ENCODE assay signal across 7 cellular contexts in genomic region chr22:31345331-31346254, GRCh38. TPM values are rescaled to one million over a fixed set of nuclear protein-coding genes. Genes with fewer than 3 reads are reported as not detected.
DNase-seq lines count a peak whose midpoint lies in the region; ATAC-seq and TF ChIP-seq lines count a peak whose summit lies in the region.

No MANE protein-coding gene starts in this region.

- H3K4me3 Mint-ChIP-seq in central memory CD8-positive, alpha-beta T cell = peak overlapping the region; percentile 89

- H3K27me3 Mint-ChIP-seq in central memory CD8-positive, alpha-beta T cell = no peaks in the 10 kb centered on the region

- H3K27me3 ChIP-seq in kidney epithelial cell (ENCODE audit: control insufficient read depth, insufficient read depth, low read length) = no peaks in the 10 kb centered on the region

- peak overlapping the region; percentile 53 for H3K4me3 ChIP-seq in kidney epithelial cell (ENCODE audit: low read depth, low read length)

- H3K27ac Mint-ChIP-seq in central memory CD8-positive, alpha-beta T cell (ENCODE audit: low read depth) = peak overlapping the region; percentile 86

- H3K9me3 Mint-ChIP-seq in central memory CD8-positive, alpha-beta T cell = no peaks in the 10 kb centered on the region

- TF ChIP-seq CTCF in kidney epithelial cell (IDR thresholded peaks at IDR 0.05; ENCODE audit: insufficient read depth, low read length, poor library complexity, severe bottlenecking) = peak; percentile 51

- peaks cover 2% of the 10 kb centered on the region for H3K36me3 ChIP-seq in kidney epithelial cell (ENCODE audit: control insufficient read depth, insufficient read depth, low read length)

- DNase-seq in NCI-H2227 treated with DMSO at 0.1 percent for 48 hours (lab: John Stamatoyannopoulos, UW) (peak; percentile 64), kidney epithelial cell (ENCODE audit: low read depth) (no peak)
- DNase-seq in central memory CD8-positive, alpha-beta T cell (ENCODE audit: low spot score in 2 of 2) = peak; percentile 83 to 88
- peak; percentile 90 for DNase-seq in stimulated activated CD4-positive, alpha-beta T cell treated with anti-CD3 and anti-CD28 coated beads, Interleukin-15, amount 100 ng/mL, for 24 hours

- H3K4me1 Mint-ChIP-seq in central memory CD8-positive, alpha-beta T cell = peaks cover 52% of the 10 kb centered on the region

- ATAC-seq in GM18502 (IDR thresholded peaks at IDR 0.05; ENCODE audit: poor library complexity, unreplicated experiment) = peak; percentile 53
- ATAC-seq in HG03045 (IDR thresholded peaks at IDR 0.05; ENCODE audit: unreplicated experiment) = peak; percentile 57
- peak; percentile 50 to 57 for ATAC-seq in activated CD4-positive, CD25-positive, alpha-beta regulatory T cell treated with anti-CD3 and anti-CD28 coated beads, Interleukin-2, amount 50 U/mL, for 24 hours
- peak; percentile 67 for ATAC-seq in central memory CD8-positive, alpha-beta T cell (replicated peaks; ENCODE audit: extremely low read depth, poor library complexity, severe bottlenecking)

- H3K36me3 Mint-ChIP-seq in central memory CD8-positive, alpha-beta T cell (ENCODE audit: insufficient read depth) = peaks cover 34% of the 10 kb centered on the region

RNA-seq across cellular contexts. Expression of gene PATZ1, which starts 0.6 kb away (rescaled TPM):
- 56.6 and 60.7 TPM in 2 replicates for total RNA-seq in kidney epithelial cell

RNA-seq across cellular contexts. Expression of gene PIK3IP1, which starts 53.3 kb away (rescaled TPM):
- 14.0 and 17.5 TPM in 2 replicates for total RNA-seq in kidney epithelial cell

RNA-seq across cellular contexts. Expression of gene DRG1, which starts 53.8 kb away (rescaled TPM):
- total RNA-seq in kidney epithelial cell = 62.6 and 68.9 TPM in 2 replicates
